ENCODE assay signal across 21 cellular contexts in the genomic region with DNA sequence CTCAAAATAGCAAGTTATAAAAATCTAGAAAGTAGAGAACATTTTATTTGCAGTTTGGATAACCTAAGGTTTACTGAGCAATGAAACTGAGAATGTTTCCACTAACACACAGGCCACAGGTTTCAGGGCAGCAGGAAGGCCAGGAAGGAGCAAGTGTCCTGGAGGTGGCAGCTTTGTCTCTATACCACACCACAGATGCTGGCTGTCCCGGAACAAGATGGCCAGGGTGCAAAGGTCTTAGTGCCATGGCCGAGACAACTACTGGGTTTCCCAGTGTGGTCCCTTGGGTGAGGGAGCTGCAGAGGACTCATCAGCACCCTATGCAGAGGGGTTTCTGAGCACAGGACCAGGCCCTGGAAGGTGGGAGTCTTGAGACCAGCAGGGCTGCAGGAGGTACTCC.
"Had no signal": no experiment of that assay in that cellular context is flagged by ENCODE, and none has a peak within 500 bp of the region (broad histone marks: within the 10 kb centered on the region; RNA-seq: fewer than 3 reads in every experiment).

No MANE protein-coding gene starts in this region.

- ATAC-seq: gastroesophageal sphincter; left cardiac atrium; naive thymus-derived CD4-positive, alpha-beta T cell; right cardiac atrium had no signal

- DNase-seq: activated CD4-positive, alpha-beta T cell treated with anti-CD3 and anti-CD28 coated beads, Interleukin-2, amount 50 U/mL, for 1 hour; activated CD8-positive, alpha-beta memory T cell treated with anti-CD3 and anti-CD28 coated beads for 24 hours; activated naive CD4-positive, alpha-beta T cell; activated naive CD8-positive, alpha-beta T cell treated with anti-CD3 and anti-CD28 coated beads, Interleukin-2, amount 10 ng/mL, durations not matched to agents 7 days and 5 days; brain microvascular endothelial cell; erythroblast; mammary epithelial cell; naive thymus-derived CD4-positive, alpha-beta T cell; occipital lobe; stimulated activated CD4-positive, alpha-beta T cell treated with anti-CD3 and anti-CD28 coated beads, Interleukin-4, amount 100 ng/mL, for 24 hours; stimulated activated CD8-positive, alpha-beta memory T cell treated with anti-CD3 and anti-CD28 coated beads, Interleukin-4, amount 100 ng/mL, for 48 hours; stimulated activated naive CD4-positive, alpha-beta T cell treated with Interleukin-2 at 50 U/mL for 16 hours; substantia nigra had no signal

- H3K27me3 Mint-ChIP-seq: progenitor cell of endocrine pancreas had no signal

- H3K4me3 ChIP-seq: gastroesophageal sphincter, skin epidermis, tibial nerve had no signal

- H3K27ac ChIP-seq: brain microvascular endothelial cell, skin epidermis, tibial nerve had no signal

- H3K27ac Mint-ChIP-seq: activated naive CD8-positive, alpha-beta T cell treated with anti-CD3 and anti-CD28 coated beads, Interleukin-2, amount 10 ng/mL, durations not matched to agents 7 days and 5 days; activated T-helper 1 cell treated with anti-CD3 and anti-CD28 coated beads, Interleukin-12 subunit alpha, Interleukin-12 subunit beta, Interleukin-2, Interleukin-4 antibody, amounts not matched to agents 30 ng/mL and 10 ng/mL and 1 ng/mL, durations not matched to agents 14 hours and 24 hours and 36 hours; naive thymus-derived CD4-positive, alpha-beta T cell; T-helper 2 cell treated with Interferon-gamma antibody and Interleukin-4, amounts not matched to agents 5 μg/mL and 100 μg/mL, for 36 hours had no signal

- H3K36me3 Mint-ChIP-seq: activated naive CD8-positive, alpha-beta T cell treated with anti-CD3 and anti-CD28 coated beads, Interleukin-2, amount 10 ng/mL, durations not matched to agents 7 days and 5 days; naive thymus-derived CD4-positive, alpha-beta T cell had no signal

- H3K4me3 Mint-ChIP-seq: activated naive CD8-positive, alpha-beta T cell treated with anti-CD3 and anti-CD28 coated beads, Interleukin-2, amount 10 ng/mL, durations not matched to agents 7 days and 5 days; activated T-helper 1 cell treated with anti-CD3 and anti-CD28 coated beads, Interleukin-12 subunit alpha, Interleukin-12 subunit beta, Interleukin-2, Interleukin-4 antibody, amounts not matched to agents 30 ng/mL and 10 ng/mL and 1 ng/mL, durations not matched to agents 14 hours and 24 hours and 36 hours; naive thymus-derived CD4-positive, alpha-beta T cell; T-helper 2 cell treated with Interferon-gamma antibody and Interleukin-4, amounts not matched to agents 5 μg/mL and 100 μg/mL, for 36 hours had no signal

- H3K9me3 Mint-ChIP-seq: activated naive CD8-positive, alpha-beta T cell treated with anti-CD3 and anti-CD28 coated beads, Interleukin-2, amount 10 ng/mL, durations not matched to agents 7 days and 5 days; activated T-helper 1 cell treated with anti-CD3 and anti-CD28 coated beads, Interleukin-12 subunit alpha, Interleukin-12 subunit beta, Interleukin-2, Interleukin-4 antibody, amounts not matched to agents 30 ng/mL and 10 ng/mL and 1 ng/mL, durations not matched to agents 14 hours and 24 hours and 36 hours; naive thymus-derived CD4-positive, alpha-beta T cell; T-helper 2 cell treated with Interferon-gamma antibody and Interleukin-4, amounts not matched to agents 5 μg/mL and 100 μg/mL, for 36 hours had no signal

- H3K9me3 ChIP-seq: gastroesophageal sphincter, tibial nerve had no signal

- H3K27me3 ChIP-seq: brain microvascular endothelial cell, gastroesophageal sphincter, tibial nerve had no signal
